In the genomic region with DNA sequence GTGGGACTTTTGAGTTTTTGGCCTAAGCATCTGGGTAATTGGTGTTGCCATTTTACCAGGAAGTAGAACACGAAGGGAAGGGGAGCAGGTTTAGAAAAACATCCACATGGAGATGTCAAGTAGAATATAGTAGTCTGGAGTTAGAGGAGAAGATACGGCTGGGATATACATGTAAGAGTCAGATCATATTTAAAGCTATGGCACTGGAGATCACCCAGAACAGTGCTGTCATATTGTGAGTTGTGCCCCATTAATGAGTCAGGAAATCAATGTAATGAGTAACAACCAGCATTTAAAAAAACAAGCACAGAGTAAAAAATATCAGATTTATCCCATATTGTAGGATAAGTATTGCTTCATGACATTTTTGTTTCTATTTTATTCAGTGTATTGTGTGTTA, we compare ENCODE assay signal across 26 cellular contexts. TPM values are rescaled to one million over a fixed set of nuclear protein-coding genes. Genes with fewer than 3 reads are reported as not detected.
DNase-seq lines count a peak whose midpoint lies in the region; ATAC-seq, FAIRE-seq and TF ChIP-seq lines count a peak whose summit lies in the region.
"Had no signal": no experiment of that assay in that cellular context is flagged by ENCODE, and none has a peak within 500 bp of the region (broad histone marks: within the 10 kb centered on the region; RNA-seq: fewer than 3 reads in every experiment).

No MANE protein-coding gene starts in this region.

- no peaks in the 10 kb centered on the region for H4K20me1 ChIP-seq in OCI-LY1 (ENCODE audit: insufficient read depth, low read length)

- peaks cover 52% of the 10 kb centered on the region for H3K4me1 ChIP-seq in OCI-LY1 (ENCODE audit: insufficient read depth, low read length, severe bottlenecking)

- no peaks in the 10 kb centered on the region for H3K36me3 Mint-ChIP-seq in chondrocyte (ENCODE audit: low read depth)
- H3K36me3 Mint-ChIP-seq: CD14-positive monocyte had no signal

- no peak overlapping the region for H2AFZ ChIP-seq in OCI-LY1 (ENCODE audit: low read length)

- H3K9me3 ChIP-seq in OCI-LY1 (ENCODE audit: low read length) = no peaks in the 10 kb centered on the region
- H3K9me3 ChIP-seq: lower lobe of right lung, tibial nerve had no signal

- no peaks in the 10 kb centered on the region for H3K36me3 ChIP-seq in OCI-LY1 (ENCODE audit: insufficient read depth, low read length)
- H3K36me3 ChIP-seq: lower lobe of right lung, tibial nerve had no signal

- H3K4me1 Mint-ChIP-seq in chondrocyte (ENCODE audit: low read depth) = peaks cover 26% of the 10 kb centered on the region

- peaks cover 62% of the 10 kb centered on the region for H3K79me2 ChIP-seq in OCI-LY1 (ENCODE audit: insufficient read depth, low read length)

- H3K4me3 Mint-ChIP-seq in chondrocyte (ENCODE audit: unreplicated experiment) = no peak overlapping the region
- H3K4me3 Mint-ChIP-seq: activated CD4-positive, alpha-beta T cell treated with anti-CD3 and anti-CD28 coated beads, Interleukin-2, amount 10 ng/mL, durations not matched to agents 24 days and 14 days; CD14-positive monocyte; dendritic cell treated with granulocyte-macrophage colony-stimulating factor and Interleukin-4, amounts not matched to agents 40 ng/mL and 50 ng/mL, for 4 days; neural crest cell had no signal

- peaks cover 3% of the 10 kb centered on the region; the same call in 1 of the 2 replicates for H3F3A ChIP-seq in OCI-LY1 (ENCODE audit: insufficient read depth, low read length)

- no peak overlapping the region for H3K4me3 ChIP-seq in OCI-LY1 (ENCODE audit: low read depth, low read length, poor library complexity, severe bottlenecking)
- H3K4me3 ChIP-seq: lower lobe of right lung, SK-N-MC, tibial nerve had no signal

- H3K27ac Mint-ChIP-seq in chondrocyte (ENCODE audit: unreplicated experiment) = peak overlapping the region; percentile 20
- H3K27ac Mint-ChIP-seq: activated CD4-positive, alpha-beta T cell treated with anti-CD3 and anti-CD28 coated beads, Interleukin-2, amount 10 ng/mL, durations not matched to agents 24 days and 14 days; CD14-positive monocyte; dendritic cell treated with granulocyte-macrophage colony-stimulating factor and Interleukin-4, amounts not matched to agents 40 ng/mL and 50 ng/mL, for 4 days had no signal

- ATAC-seq in GM19324 (IDR thresholded peaks at IDR 0.05; ENCODE audit: low FRiP score, unreplicated experiment) = no peak
- ATAC-seq: lower lobe of right lung had no signal

- no peak overlapping the region for H3K9ac ChIP-seq in OCI-LY1 (ENCODE audit: low read length)

- peak; percentile 24 for FAIRE-seq in GM18507 (lab: Jason Lieb, UNC)

- H3K27ac ChIP-seq in OCI-LY1 (ENCODE audit: low read depth, low read length, poor library complexity, severe bottlenecking) = peak overlapping the region; percentile 30
- H3K27ac ChIP-seq: lower lobe of right lung, SK-N-MC, tibial nerve, VCaP had no signal

- no peak overlapping the region for H3K4me2 ChIP-seq in OCI-LY1 (ENCODE audit: low read length)

- no peak for TF ChIP-seq CTCF in OCI-LY1 (IDR thresholded peaks at IDR 0.05; ENCODE audit: low read length)
- TF ChIP-seq CTCF in chondrocyte (IDR thresholded peaks at IDR 0.05) = no peak

- no peaks in the 10 kb centered on the region for H3K27me3 Mint-ChIP-seq in chondrocyte (ENCODE audit: low read depth)
- H3K27me3 Mint-ChIP-seq: dendritic cell treated with granulocyte-macrophage colony-stimulating factor and Interleukin-4, amounts not matched to agents 40 ng/mL and 50 ng/mL, for 4 days; progenitor cell of endocrine pancreas had no signal

- H3K9me3 Mint-ChIP-seq in chondrocyte (ENCODE audit: low read depth) = no peaks in the 10 kb centered on the region
- H3K9me3 Mint-ChIP-seq: activated CD4-positive, alpha-beta T cell treated with anti-CD3 and anti-CD28 coated beads, Interleukin-2, amount 10 ng/mL, durations not matched to agents 24 days and 14 days; CD14-positive monocyte; dendritic cell treated with granulocyte-macrophage colony-stimulating factor and Interleukin-4, amounts not matched to agents 40 ng/mL and 50 ng/mL, for 4 days; neural crest cell had no signal

- DNase-seq in GM18507 (ENCODE audit: extremely low spot score, insufficient read length, low read depth) (no peak), chondrocyte (ENCODE audit: low spot score) (no peak), renal cortical epithelial cell (ENCODE audit: low read depth) (peak; percentile 26), NCI-H524 (lab: John Stamatoyannopoulos, UW) (no peak), inferior parietal cortex (ENCODE audit: extremely low spot score) (no peak), OCI-M2 (lab: John Stamatoyannopoulos, UW; ENCODE audit: unreplicated experiment) (no peak)
- DNase-seq: activated CD4-positive, alpha-beta T cell treated with anti-CD3 and anti-CD28 coated beads, Interleukin-2, amount 10 ng/mL, durations not matched to agents 24 days and 14 days; activated naive CD4-positive, alpha-beta T cell treated with anti-CD3 and anti-CD28 coated beads, Interleukin-2, amount 50 U/mL, for 16 hours; activated T-cell treated with anti-CD3 and anti-CD28 coated beads, Interleukin-2, amount 50 U/mL, for 48 hours; amygdala; H7; lower lobe of right lung; NCI-H1417; NCI-H2107; NCI-H510A; NK-92 treated with Interleukin-12 subunit alpha and Interleukin-12 subunit beta, amount 100 ng/mL, for 24 hours; RPMI8226 had no signal

- no peaks in the 10 kb centered on the region for H3K9me2 ChIP-seq in OCI-LY1 (ENCODE audit: low read depth, low read length)

- H3K27me3 ChIP-seq in OCI-LY1 (ENCODE audit: insufficient read depth, low read length) = no peaks in the 10 kb centered on the region
- H3K27me3 ChIP-seq: tibial nerve had no signal

RNA-seq across cellular contexts. Expression of gene GSTCD, which starts 4.2 kb away (rescaled TPM):
- 5.9 to 13.5 TPM (median 7.4 TPM) in 3 replicates for total RNA-seq in chondrocyte
- 33.0 and 36.3 TPM in 2 replicates for total RNA-seq in renal cortical epithelial cell

RNA-seq across cellular contexts. Expression of gene INTS12, which starts 4.3 kb away (rescaled TPM):
- 19.8 to 20.8 TPM (median 19.8 TPM) in 3 replicates for total RNA-seq in chondrocyte
- 18.2 and 27.5 TPM in 2 replicates for total RNA-seq in renal cortical epithelial cell
